8 cellular contexts compared by ENCODE assay signal in the genomic region with DNA sequence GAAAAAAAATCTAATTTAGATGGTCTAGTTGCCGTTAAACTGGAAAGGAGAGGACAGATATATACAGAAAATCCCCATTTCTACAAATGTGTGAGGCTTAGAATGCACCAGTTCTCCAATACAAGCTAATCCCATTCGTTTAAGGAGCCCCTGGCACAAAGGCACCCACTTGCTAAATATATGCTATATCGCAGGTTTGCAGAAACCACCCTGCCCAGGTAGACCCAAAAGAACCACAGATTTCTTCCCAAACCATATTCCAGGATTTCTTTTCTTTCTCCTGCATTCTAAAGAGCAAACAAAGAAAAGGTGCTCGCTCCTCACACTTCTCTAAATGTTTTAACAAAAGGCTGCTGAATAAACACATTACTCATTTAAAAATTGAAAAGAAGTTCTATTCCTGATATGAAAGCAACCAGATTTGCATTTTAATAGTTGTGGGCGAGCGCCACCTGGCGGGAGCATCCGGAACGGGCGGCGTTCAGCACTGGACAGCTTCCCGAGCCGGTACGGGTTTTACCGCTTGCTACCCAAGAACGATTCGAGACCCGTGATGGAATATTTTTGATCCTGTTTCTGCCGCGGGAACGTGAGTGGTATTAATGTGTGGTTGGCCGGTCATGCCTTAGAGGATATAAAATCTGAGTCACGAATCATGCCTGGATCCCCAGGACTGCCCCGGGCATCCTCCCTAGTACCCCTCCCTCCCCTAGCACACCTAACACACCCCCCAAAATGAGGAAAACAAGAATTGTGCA. TPM values are rescaled to one million over a fixed set of nuclear protein-coding genes. Genes with fewer than 3 reads are reported as not detected.
A peak's percentile ranks its signal among the peaks of the same experiment; 100 is the strongest.
DNase-seq lines count a peak whose midpoint lies in the region; ATAC-seq, FAIRE-seq and TF ChIP-seq lines count a peak whose summit lies in the region.

No MANE protein-coding gene starts in this region.

- POLR2A ChIA-PET in activated CD4-positive, alpha-beta T cell treated with anti-CD3 and anti-CD28 coated beads for 36 hours (lab: Charles Lee) = interaction anchor here (0.5 kb wide), 1 partner anchor 218 kb away, joined by 4 read pairs; no protein-coding TSS in a partner anchor

- no peak overlapping the region for H3K27ac Mint-ChIP-seq in activated CD4-positive, alpha-beta T cell treated with anti-CD3 and anti-CD28 coated beads for 36 hours

- peak; percentile 82 for FAIRE-seq in GM18507 (lab: Jason Lieb, UNC)

- ATAC-seq in activated CD4-positive, alpha-beta T cell treated with anti-CD3 and anti-CD28 coated beads for 36 hours = peak; percentile 42
- ATAC-seq in HG03565 (IDR thresholded peaks at IDR 0.05; ENCODE audit: unreplicated experiment) = no peak

- intact Hi-C loops in activated CD4-positive, alpha-beta T cell treated with anti-CD3 and anti-CD28 coated beads for 36 hours (cut with DNase I, micrococcal nuclease) = loop anchor here (1.0 to 10.0 kb wide), 5 partner anchors 220 to 1449 kb away; no protein-coding TSS in a partner anchor

- no peaks in the 10 kb centered on the region for H3K9me3 Mint-ChIP-seq in activated CD4-positive, alpha-beta T cell treated with anti-CD3 and anti-CD28 coated beads for 36 hours (ENCODE audit: low read depth)

- DNase-seq in AG08396 (ENCODE audit: low spot score) (peak; percentile 91), GM18507 (ENCODE audit: extremely low spot score, insufficient read length, low read depth) (peak; percentile 62), NCI-H2107 treated with DMSO at 0.1 percent for 48 hours (lab: John Stamatoyannopoulos, UW; ENCODE audit: unreplicated experiment) (peak; percentile 5), coronary artery (ENCODE audit: low spot score) (no peak), left kidney (ENCODE audit: low read depth, low spot score) (peak; percentile 81)
- DNase-seq in activated CD4-positive, alpha-beta T cell treated with anti-CD3 and anti-CD28 coated beads for 36 hours = peak; percentile 83
- DNase-seq in stimulated activated CD4-positive, alpha-beta T cell treated with anti-CD3 and anti-CD28 coated beads, Interleukin-4, amount 100 ng/mL, for 4 hours = peak; percentile 17 to 49

- H3K4me3 ChIP-seq in coronary artery = peak overlapping the region; percentile 61

- peaks cover 4% of the 10 kb centered on the region for H3K4me1 Mint-ChIP-seq in activated CD4-positive, alpha-beta T cell treated with anti-CD3 and anti-CD28 coated beads for 36 hours

- peak; percentile 96 for TF ChIP-seq CTCF in coronary artery (IDR thresholded peaks at IDR 0.05)

- H3K27ac ChIP-seq in coronary artery = no peak overlapping the region

- CTCF ChIA-PET in activated CD4-positive, alpha-beta T cell treated with anti-CD3 and anti-CD28 coated beads for 36 hours (lab: Charles Lee) = interaction anchor here (0.7 to 1.5 kb wide), 5 partner anchors 15 to 1452 kb away, joined by 3 to 5 read pairs (median 3); no protein-coding TSS in a partner anchor

- H3K27me3 Mint-ChIP-seq in activated CD4-positive, alpha-beta T cell treated with anti-CD3 and anti-CD28 coated beads for 36 hours = peaks cover 43% of the 10 kb centered on the region

- H3K36me3 Mint-ChIP-seq in activated CD4-positive, alpha-beta T cell treated with anti-CD3 and anti-CD28 coated beads for 36 hours (ENCODE audit: low read depth) = no peaks in the 10 kb centered on the region

- H3K4me3 Mint-ChIP-seq in activated CD4-positive, alpha-beta T cell treated with anti-CD3 and anti-CD28 coated beads for 36 hours = no peak overlapping the region

RNA-seq across cellular contexts. Expression of a gene that starts 2.1 kb away (rescaled TPM):
- total RNA-seq in activated CD4-positive, alpha-beta T cell treated with anti-CD3 and anti-CD28 coated beads for 36 hours = not detected
